20 cellular contexts compared by ENCODE assay signal in genomic region chr11:95498731-95499396, GRCh38.
DNase-seq lines count a peak whose midpoint lies in the region; ATAC-seq and TF ChIP-seq lines count a peak whose summit lies in the region.
"Had no signal": no experiment of that assay in that cellular context is flagged by ENCODE, and none has a peak within 500 bp of the region (broad histone marks: within the 10 kb centered on the region; RNA-seq: fewer than 3 reads in every experiment).

No MANE protein-coding gene starts in this region.

- H3K79me2 ChIP-seq in mammary epithelial cell (ENCODE audit: insufficient read depth, low read length) = no peaks in the 10 kb centered on the region

- H3K9me3 Mint-ChIP-seq in stimulated activated naive B cell treated with anti-CD40 and anti-IgM and Interleukin-4, amounts not matched to agents 10 μg/mL and 1 μg/mL and 100 μg/mL, for 72 hours = peaks cover 0 to 3% of the 10 kb centered on the region in 2 donors
- peaks cover 12% of the 10 kb centered on the region for H3K9me3 Mint-ChIP-seq in chondrocyte (ENCODE audit: low read depth)
- H3K9me3 Mint-ChIP-seq: central memory CD8-positive, alpha-beta T cell had no signal

- peak overlapping the region; percentile 78 for H3K27ac ChIP-seq in HUES48 (ENCODE audit: low read depth, low read length)
- peak overlapping the region; percentile 40 for H3K27ac ChIP-seq in mammary epithelial cell (ENCODE audit: insufficient read depth, low read depth, low read length)
- H3K27ac ChIP-seq: adrenal gland, left ventricle myocardium inferior had no signal

- no peaks in the 10 kb centered on the region for H3K36me3 Mint-ChIP-seq in stimulated activated naive B cell treated with anti-CD40 and anti-IgM and Interleukin-4, amounts not matched to agents 10 μg/mL and 1 μg/mL and 100 μg/mL, for 72 hours
- no peaks in the 10 kb centered on the region for H3K36me3 Mint-ChIP-seq in chondrocyte (ENCODE audit: low read depth)

- dilution Hi-C loops in mammary epithelial cell (cut with HindIII; ENCODE audit: low sequenced_read_pairs) = no loop called here

- peaks cover 20% of the 10 kb centered on the region for H3K4me1 ChIP-seq in HUES48 (ENCODE audit: control insufficient read depth, insufficient read depth, low read length)
- peaks cover 24% of the 10 kb centered on the region for H3K4me1 ChIP-seq in mammary epithelial cell (ENCODE audit: insufficient read depth, low read length)
- H3K4me1 ChIP-seq: adrenal gland, left ventricle myocardium inferior had no signal

- no peaks in the 10 kb centered on the region for H3K27me3 ChIP-seq in HUES48 (ENCODE audit: control insufficient read depth, insufficient read depth, low read length)
- H3K27me3 ChIP-seq in mammary epithelial cell (ENCODE audit: insufficient read depth, low read length) = no peaks in the 10 kb centered on the region
- H3K27me3 ChIP-seq: adrenal gland, uterus had no signal

- in situ Hi-C loops in mammary epithelial cell (cut with MboI; ENCODE audit: low sequenced_read_pairs in 2 of 2) = no loop called here

- no peak overlapping the region for H3K4me3 Mint-ChIP-seq in stimulated activated naive B cell treated with anti-CD40 and anti-IgM and Interleukin-4, amounts not matched to agents 10 μg/mL and 1 μg/mL and 100 μg/mL, for 72 hours
- no peak overlapping the region for H3K4me3 Mint-ChIP-seq in chondrocyte (ENCODE audit: unreplicated experiment)
- H3K4me3 Mint-ChIP-seq: activated CD4-positive, alpha-beta T cell treated with anti-CD3 and anti-CD28 coated beads, Interleukin-2, amount 10 ng/mL, durations not matched to agents 24 days and 14 days; central memory CD8-positive, alpha-beta T cell had no signal

- H3K9ac ChIP-seq in HUES48 (ENCODE audit: low read depth, low read length) = no peak overlapping the region
- H3K9ac ChIP-seq in mammary epithelial cell (ENCODE audit: insufficient read depth, low read length) = no peak overlapping the region

- H4K20me1 ChIP-seq in mammary epithelial cell (ENCODE audit: insufficient read depth, low read length) = no peaks in the 10 kb centered on the region

- no peak overlapping the region for H3K4me3 ChIP-seq in HUES48 (ENCODE audit: low read depth, low read length)
- no peak overlapping the region for H3K4me3 ChIP-seq in mammary epithelial cell (replicated peaks in 1 of 3; ENCODE audit: insufficient read depth in 1 of 3, low read depth in 2 of 3, low read length in 3 of 3)
- H3K4me3 ChIP-seq: adrenal gland, GM12878, left ventricle myocardium inferior, uterus had no signal

- peak overlapping the region; percentile 38 for H2AFZ ChIP-seq in mammary epithelial cell (ENCODE audit: low read depth, low read length)

- H3K36me3 ChIP-seq in HUES48 (ENCODE audit: control insufficient read depth, insufficient read depth, low read length) (no peaks in the 10 kb centered on the region), mammary epithelial cell (ENCODE audit: insufficient read depth, low read length) (no peaks in the 10 kb centered on the region)
- H3K36me3 ChIP-seq: adrenal gland, left ventricle myocardium inferior, uterus had no signal

- no peaks in the 10 kb centered on the region for H3K9me3 ChIP-seq in HUES48 (ENCODE audit: control insufficient read depth, insufficient read depth, low read length)
- H3K9me3 ChIP-seq in mammary epithelial cell (replicated peaks; ENCODE audit: insufficient read depth, low read length) = no peaks in the 10 kb centered on the region
- H3K9me3 ChIP-seq: adrenal gland, uterus had no signal

- intact Hi-C loops in mammary epithelial cell (cut with micrococcal nuclease) = no loop called here

- peaks cover 0 to 5% of the 10 kb centered on the region in 2 donors for H3K4me1 Mint-ChIP-seq in stimulated activated naive B cell treated with anti-CD40 and anti-IgM and Interleukin-4, amounts not matched to agents 10 μg/mL and 1 μg/mL and 100 μg/mL, for 72 hours
- peaks cover 26% of the 10 kb centered on the region for H3K4me1 Mint-ChIP-seq in chondrocyte (ENCODE audit: low read depth)
- H3K4me1 Mint-ChIP-seq: central memory CD8-positive, alpha-beta T cell had no signal

- no peak for ATAC-seq in stimulated activated naive B cell treated with anti-CD40 and anti-IgM and Interleukin-4, amounts not matched to agents 10 μg/mL and 1 μg/mL and 100 μg/mL, for 72 hours (replicated peaks)
- ATAC-seq: GM12878, sciatic nerve had no signal

- H3K4me2 ChIP-seq in mammary epithelial cell (ENCODE audit: insufficient read depth, low read depth, low read length) = peak overlapping the region; percentile 37

- peak overlapping the region; percentile 4 for H3K27ac Mint-ChIP-seq in stimulated activated naive B cell treated with anti-CD40 and anti-IgM and Interleukin-4, amounts not matched to agents 10 μg/mL and 1 μg/mL and 100 μg/mL, for 72 hours
- H3K27ac Mint-ChIP-seq in chondrocyte (ENCODE audit: unreplicated experiment) = no peak overlapping the region
- H3K27ac Mint-ChIP-seq: activated CD4-positive, alpha-beta T cell treated with anti-CD3 and anti-CD28 coated beads, Interleukin-2, amount 10 ng/mL, durations not matched to agents 24 days and 14 days had no signal

- no peak for TF ChIP-seq CTCF in mammary epithelial cell (conservative IDR thresholded peaks at IDR 0.05 in 1 of 2, IDR thresholded peaks at IDR 0.05 in 1 of 2; ENCODE audit: extremely low read depth in 1 of 2, insufficient read depth in 1 of 2, low read depth in 1 of 2, low read length in 2 of 2)
- no peak for TF ChIP-seq CTCF in chondrocyte (IDR thresholded peaks at IDR 0.05)

- 88% methylated on average over 2 of the region's 2 CpGs for WGBS in mammary epithelial cell (ENCODE audit: low coverage, missing lambda C conversion rate)

- BruUV-seq in mammary epithelial cell (replicated peaks; lab: Mats Ljungman, UMichigan) = TSS peak; percentile 57

- CTCF ChIA-PET in mammary epithelial cell (lab: Charles Lee; ENCODE audit: low non-redundant PET) = interaction anchor here (0.5 to 0.6 kb wide), 2 partner anchors 13 to 97 kb away, joined by 3 to 4 read pairs; no protein-coding TSS in a partner anchor

- DNase-seq in mammary epithelial cell (no peak), islet precursor cell (peak; percentile 97), hippocampal formation (lab: John Stamatoyannopoulos, UW) (no peak), HK-2 (ENCODE audit: unreplicated experiment) (no peak), chondrocyte (ENCODE audit: low spot score) (no peak)
- no peak for DNase-seq in stimulated activated naive B cell treated with anti-CD40 and anti-IgM and Interleukin-4, amounts not matched to agents 10 μg/mL and 1 μg/mL and 100 μg/mL, for 72 hours
- DNase-seq: activated CD4-positive, alpha-beta T cell treated with anti-CD3 and anti-CD28 coated beads, Interleukin-2, amount 10 ng/mL, durations not matched to agents 24 days and 14 days; activated CD8-positive, alpha-beta memory T cell treated with anti-CD3 and anti-CD28 coated beads, Interleukin-2, amount 50 U/mL, for 4 hours; activated effector memory CD4-positive, alpha-beta T cell treated with anti-CD3 and anti-CD28 coated beads, Interleukin-2, amount 50 U/mL, for 16 hours; adrenal gland; effector memory CD4-positive, alpha-beta T cell; GF-D8; hypothalamus; left ventricle myocardium inferior; stimulated activated CD4-positive, alpha-beta T cell treated with anti-CD3 and anti-CD28 coated beads, Interleukin-2, amount 100 ng/mL, for 24 hours; uterus had no signal

- H3K27me3 Mint-ChIP-seq in stimulated activated naive B cell treated with anti-CD40 and anti-IgM and Interleukin-4, amounts not matched to agents 10 μg/mL and 1 μg/mL and 100 μg/mL, for 72 hours = peaks cover 0 to 10% of the 10 kb centered on the region in 2 donors
- H3K27me3 Mint-ChIP-seq in chondrocyte (ENCODE audit: low read depth) = no peaks in the 10 kb centered on the region
- H3K27me3 Mint-ChIP-seq: activated CD4-positive, alpha-beta T cell treated with anti-CD3 and anti-CD28 coated beads, Interleukin-2, amount 10 ng/mL, durations not matched to agents 24 days and 14 days had no signal
